Comparison of ENCODE assay signal across 9 cellular contexts in genomic region chr10:125548356-125548755, GRCh38.
"Had no signal": no experiment of that assay in that cellular context is flagged by ENCODE, and none has a peak within 500 bp of the region (broad histone marks: within the 10 kb centered on the region; RNA-seq: fewer than 3 reads in every experiment).

No MANE protein-coding gene starts in this region.

- H3K4me1 Mint-ChIP-seq: IgD-negative memory B cell had no signal

- H3K36me3 Mint-ChIP-seq: IgD-negative memory B cell had no signal

- H3K4me1 ChIP-seq: HAP-1 had no signal

- H3K9ac ChIP-seq: GM23248 had no signal

- H2AFZ ChIP-seq: GM23248 had no signal

- DNase-seq: GM23248, GOT3, H7, HFFc6 had no signal

- H3K9me3 Mint-ChIP-seq: HFFc6 had no signal

- H3K9me3 ChIP-seq: HAP-1 had no signal

- H3K4me3 ChIP-seq: GM23248, HAP-1 had no signal

- ATAC-seq: HCT116, HepG2 had no signal

- H3K27ac Mint-ChIP-seq: HFFc6, IgD-negative memory B cell had no signal

- H3K36me3 ChIP-seq: HAP-1 had no signal

- H3K27ac ChIP-seq: GM23248, HL-60 had no signal

- H3K4me3 Mint-ChIP-seq: HFFc6, IgD-negative memory B cell had no signal
